Comparison of ENCODE assay signal across 10 cellular contexts in genomic region chrX:41705680-41706374, GRCh38. TPM values are rescaled to one million over a fixed set of nuclear protein-coding genes. Genes with fewer than 3 reads are reported as not detected.
DNase-seq lines count a peak whose midpoint lies in the region; ATAC-seq and TF ChIP-seq lines count a peak whose summit lies in the region.
"Had no signal": no experiment of that assay in that cellular context is flagged by ENCODE, and none has a peak within 500 bp of the region (broad histone marks: within the 10 kb centered on the region; RNA-seq: fewer than 3 reads in every experiment).

No MANE protein-coding gene starts in this region.

- intact Hi-C loops in mucosa of descending colon (cut with DNase I, micrococcal nuclease): no loop called here

- no peak for TF ChIP-seq POLR2A in tibial nerve (IDR thresholded peaks at IDR 0.05)

- TF ChIP-seq EP300 in tibial nerve (IDR thresholded peaks at IDR 0.05): peak in 1 of 2 donors; percentile 36

- H3K4me3 ChIP-seq in mucosa of descending colon (no peak overlapping the region), tibial nerve (no peak overlapping the region)

- ATAC-seq in GM18858 (IDR thresholded peaks at IDR 0.05; ENCODE audit: unreplicated experiment) (peak; percentile 82), GM21825 (IDR thresholded peaks at IDR 0.05; ENCODE audit: unreplicated experiment) (peak; percentile 85), mucosa of descending colon (peak; percentile 54)

- H3K27me3 ChIP-seq in tibial nerve: peaks cover 0 to 6% of the 10 kb centered on the region in 2 donors

- peak; percentile 60 for DNase-seq in NAMALWA (ENCODE audit: low spot score)
- DNase-seq in mucosa of descending colon: no peak
- DNase-seq in tibial nerve (ENCODE audit: low spot score in 2 of 2): no peak
- DNase-seq in DMS153 treated with DMSO at 0.1 percent for 48 hours (lab: John Stamatoyannopoulos, UW; ENCODE audit: unreplicated experiment): no peak
- DNase-seq in iPS-NIHi11 (ENCODE audit: low spot score): no peak
- no peak for DNase-seq in NCI-H524 treated with DMSO at 0.1 percent for 48 hours (lab: John Stamatoyannopoulos, UW)
- DNase-seq: HFFc6 had no signal

- no peak overlapping the region for H3K27ac ChIP-seq in tibial nerve

- no peaks in the 10 kb centered on the region for H3K9me3 ChIP-seq in mucosa of descending colon
- H3K9me3 ChIP-seq in tibial nerve: no peaks in the 10 kb centered on the region

- no peak for TF ChIP-seq CTCF in mucosa of descending colon (IDR thresholded peaks at IDR 0.05)
- no peak for TF ChIP-seq CTCF in tibial nerve (IDR thresholded peaks at IDR 0.05)

- no peaks in the 10 kb centered on the region for H3K4me1 ChIP-seq in mucosa of descending colon (ENCODE audit: low read depth)
- H3K4me1 ChIP-seq in tibial nerve: peaks cover 0 to 6% (median 0%) of the 10 kb centered on the region in 4 donors

- H3K36me3 ChIP-seq in mucosa of descending colon (ENCODE audit: low read depth) (no peaks in the 10 kb centered on the region), tibial nerve (no peaks in the 10 kb centered on the region)

- 57 to 69% methylated on average over 3 of the region's 3 CpGs for WGBS in tibial nerve, 2 donors

RNA-seq across cellular contexts. Expression of gene GPR34, which starts 17.1 kb away (rescaled TPM):
- total RNA-seq in mucosa of descending colon: 10 to 100 TPM in 2 of 3 donors, 1 to 10 TPM in 1; 2.0 to 11.9 (median 11.4) TPM
- total RNA-seq in tibial nerve: 10 to 100 TPM in 2 of 4 donors, 1 to 10 TPM in 2; 5.0 to 19.4 (median 11.3) TPM
- total RNA-seq: glomerular endothelial cell, HFFc6 had no signal

RNA-seq across cellular contexts. Expression of gene GPR82, which starts 18.2 kb away (rescaled TPM):
- 1 to 10 TPM in 1 of 3 donors, under 1 TPM in 2; 0.57 to 1.3 (median 0.64) TPM for total RNA-seq in mucosa of descending colon
- under 1 TPM; 0.22 to 0.63 (median 0.44) TPM for total RNA-seq in tibial nerve
- total RNA-seq: glomerular endothelial cell, HFFc6 had no signal
